Comparison of ENCODE assay signal across 1 cellular context in the genomic region with DNA sequence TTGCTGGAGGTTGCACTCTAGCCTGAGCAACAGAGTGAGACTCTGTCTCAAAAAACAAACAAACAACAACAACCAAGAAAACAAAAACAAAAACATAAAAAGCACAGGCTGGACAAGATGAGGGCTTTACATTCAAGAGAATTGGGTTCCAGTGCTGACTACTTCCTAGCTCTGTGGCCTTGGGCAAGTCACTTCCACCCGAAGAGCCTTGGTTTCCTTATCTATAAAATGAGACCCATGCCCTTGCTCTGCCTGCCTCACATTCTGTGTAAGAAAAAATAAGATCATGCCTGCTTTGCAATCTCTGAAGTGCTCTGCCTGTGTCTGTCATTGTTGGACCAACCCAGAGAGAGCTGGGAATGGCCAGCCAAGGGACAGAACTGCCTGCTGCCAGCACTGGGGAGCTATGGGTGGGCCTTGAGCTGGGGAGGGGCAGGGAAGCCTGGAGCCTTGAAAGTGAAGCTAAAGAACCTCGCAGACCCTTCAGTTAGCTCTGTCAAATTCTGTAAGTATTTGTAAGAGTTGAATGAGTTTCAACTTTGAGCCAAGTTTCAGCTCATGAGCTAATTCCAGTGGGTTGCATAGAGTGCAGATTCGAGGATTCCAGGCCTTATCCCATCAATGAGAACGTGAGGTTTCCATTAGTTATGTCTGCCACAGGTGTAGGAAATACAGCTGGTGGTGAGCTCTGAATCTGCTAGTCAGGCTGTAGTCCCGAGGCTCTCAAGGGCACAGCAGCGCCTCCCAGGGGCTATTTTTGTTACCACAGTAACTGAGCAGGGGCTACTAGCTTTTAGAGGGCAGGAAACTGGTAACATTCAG.
TF ChIP-seq lines count a peak whose summit lies in the region.

No MANE protein-coding gene starts in this region.

TF ChIP-seq in HepG2, 621 proteins besides CTCF, POLR2A, EP300 and RAD21 (continued from another document):
- TF ChIP-seq, protein P1, sequence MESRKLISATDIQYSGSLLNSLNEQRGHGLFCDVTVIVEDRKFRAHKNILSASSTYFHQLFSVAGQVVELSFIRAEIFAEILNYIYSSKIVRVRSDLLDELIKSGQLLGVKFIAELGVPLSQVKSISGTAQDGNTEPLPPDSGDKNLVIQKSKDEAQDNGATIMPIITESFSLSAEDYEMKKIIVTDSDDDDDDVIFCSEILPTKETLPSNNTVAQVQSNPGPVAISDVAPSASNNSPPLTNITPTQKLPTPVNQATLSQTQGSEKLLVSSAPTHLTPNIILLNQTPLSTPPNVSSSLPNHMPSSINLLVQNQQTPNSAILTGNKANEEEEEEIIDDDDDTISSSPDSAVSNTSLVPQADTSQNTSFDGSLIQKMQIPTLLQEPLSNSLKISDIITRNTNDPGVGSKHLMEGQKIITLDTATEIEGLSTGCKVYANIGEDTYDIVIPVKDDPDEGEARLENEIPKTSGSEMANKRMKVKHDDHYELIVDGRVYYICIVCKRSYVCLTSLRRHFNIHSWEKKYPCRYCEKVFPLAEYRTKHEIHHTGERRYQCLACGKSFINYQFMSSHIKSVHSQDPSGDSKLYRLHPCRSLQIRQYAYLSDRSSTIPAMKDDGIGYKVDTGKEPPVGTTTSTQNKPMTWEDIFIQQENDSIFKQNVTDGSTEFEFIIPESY (CRISPR knock-in tag; IDR thresholded peaks at IDR 0.05) = 0 out of 2 replicates have a peak, but pooled peaks have one; percentile 6
- TF ChIP-seq ZNF331 (CRISPR knock-in tag; IDR thresholded peaks at IDR 0.05) (peak; percentile 52; the same call in 1 of the 2 replicates), POGZ (CRISPR knock-in tag; IDR thresholded peaks at IDR 0.05) (no peak), ZBTB1 (CRISPR knock-in tag; IDR thresholded peaks at IDR 0.05; ENCODE audit: borderline replicate concordance) (no peak), KLF9 (CRISPR knock-in tag; IDR thresholded peaks at IDR 0.05; ENCODE audit: low read depth) (no peak), ZNF34 (CRISPR knock-in tag; IDR thresholded peaks at IDR 0.05; ENCODE audit: borderline replicate concordance) (no peak), SCMH1 (CRISPR knock-in tag; IDR thresholded peaks at IDR 0.05; ENCODE audit: borderline replicate concordance) (no peak), SIN3B (IDR thresholded peaks at IDR 0.05; ENCODE audit: low read length) (no peak), TGIF2 (CRISPR knock-in tag; IDR thresholded peaks at IDR 0.05) (peak; percentile 68; the same call in 1 of the 2 replicates), KDM1A (CRISPR knock-in tag; IDR thresholded peaks at IDR 0.05) (no peak), RFX3 (CRISPR knock-in tag; IDR thresholded peaks at IDR 0.05) (no peak; the same call in 1 of the 2 replicates), RXRA (CRISPR knock-in tag; IDR thresholded peaks at IDR 0.05) (0 out of 2 replicates have a peak, but pooled peaks have one; percentile 50), TBL1XR1 (IDR thresholded peaks at IDR 0.05; ENCODE audit: borderline replicate concordance, low read length, partially characterized antibody) (peak; percentile 20), ZNF296 (CRISPR knock-in tag; conservative IDR thresholded peaks at IDR 0.05) (no peak), NFE2L2 (IDR thresholded peaks at IDR 0.05; ENCODE audit: low read length) (peak; percentile 12; the same call in 1 of the 2 replicates), ZFP41 (CRISPR knock-in tag; IDR thresholded peaks at IDR 0.05; ENCODE audit: borderline replicate concordance) (no peak), NONO (IDR thresholded peaks at IDR 0.05) (no peak), NONO (CRISPR knock-in tag; conservative IDR thresholded peaks at IDR 0.05) (peak; percentile 49; the same call in 1 of the 2 replicates), TP53 (CRISPR knock-in tag; conservative IDR thresholded peaks at IDR 0.05) (0 out of 2 replicates have a peak, but pooled peaks have one; percentile 21), NCOA2 (CRISPR knock-in tag; IDR thresholded peaks at IDR 0.05) (0 out of 2 replicates have a peak, but pooled peaks have one; percentile 17), ZMYM3 (CRISPR knock-in tag; IDR thresholded peaks at IDR 0.05) (peak; percentile 63; the same call in 1 of the 2 replicates), MTA1 (CRISPR knock-in tag; IDR thresholded peaks at IDR 0.05; ENCODE audit: borderline replicate concordance) (no peak), KMT2B (CRISPR knock-in tag; IDR thresholded peaks at IDR 0.05) (peak; percentile 58; the same call in 1 of the 2 replicates), KDM3A (CRISPR knock-in tag; IDR thresholded peaks at IDR 0.05; ENCODE audit: low read depth) (0 out of 2 replicates have a peak, but pooled peaks have one; percentile 28)
- TF ChIP-seq, protein P2, sequence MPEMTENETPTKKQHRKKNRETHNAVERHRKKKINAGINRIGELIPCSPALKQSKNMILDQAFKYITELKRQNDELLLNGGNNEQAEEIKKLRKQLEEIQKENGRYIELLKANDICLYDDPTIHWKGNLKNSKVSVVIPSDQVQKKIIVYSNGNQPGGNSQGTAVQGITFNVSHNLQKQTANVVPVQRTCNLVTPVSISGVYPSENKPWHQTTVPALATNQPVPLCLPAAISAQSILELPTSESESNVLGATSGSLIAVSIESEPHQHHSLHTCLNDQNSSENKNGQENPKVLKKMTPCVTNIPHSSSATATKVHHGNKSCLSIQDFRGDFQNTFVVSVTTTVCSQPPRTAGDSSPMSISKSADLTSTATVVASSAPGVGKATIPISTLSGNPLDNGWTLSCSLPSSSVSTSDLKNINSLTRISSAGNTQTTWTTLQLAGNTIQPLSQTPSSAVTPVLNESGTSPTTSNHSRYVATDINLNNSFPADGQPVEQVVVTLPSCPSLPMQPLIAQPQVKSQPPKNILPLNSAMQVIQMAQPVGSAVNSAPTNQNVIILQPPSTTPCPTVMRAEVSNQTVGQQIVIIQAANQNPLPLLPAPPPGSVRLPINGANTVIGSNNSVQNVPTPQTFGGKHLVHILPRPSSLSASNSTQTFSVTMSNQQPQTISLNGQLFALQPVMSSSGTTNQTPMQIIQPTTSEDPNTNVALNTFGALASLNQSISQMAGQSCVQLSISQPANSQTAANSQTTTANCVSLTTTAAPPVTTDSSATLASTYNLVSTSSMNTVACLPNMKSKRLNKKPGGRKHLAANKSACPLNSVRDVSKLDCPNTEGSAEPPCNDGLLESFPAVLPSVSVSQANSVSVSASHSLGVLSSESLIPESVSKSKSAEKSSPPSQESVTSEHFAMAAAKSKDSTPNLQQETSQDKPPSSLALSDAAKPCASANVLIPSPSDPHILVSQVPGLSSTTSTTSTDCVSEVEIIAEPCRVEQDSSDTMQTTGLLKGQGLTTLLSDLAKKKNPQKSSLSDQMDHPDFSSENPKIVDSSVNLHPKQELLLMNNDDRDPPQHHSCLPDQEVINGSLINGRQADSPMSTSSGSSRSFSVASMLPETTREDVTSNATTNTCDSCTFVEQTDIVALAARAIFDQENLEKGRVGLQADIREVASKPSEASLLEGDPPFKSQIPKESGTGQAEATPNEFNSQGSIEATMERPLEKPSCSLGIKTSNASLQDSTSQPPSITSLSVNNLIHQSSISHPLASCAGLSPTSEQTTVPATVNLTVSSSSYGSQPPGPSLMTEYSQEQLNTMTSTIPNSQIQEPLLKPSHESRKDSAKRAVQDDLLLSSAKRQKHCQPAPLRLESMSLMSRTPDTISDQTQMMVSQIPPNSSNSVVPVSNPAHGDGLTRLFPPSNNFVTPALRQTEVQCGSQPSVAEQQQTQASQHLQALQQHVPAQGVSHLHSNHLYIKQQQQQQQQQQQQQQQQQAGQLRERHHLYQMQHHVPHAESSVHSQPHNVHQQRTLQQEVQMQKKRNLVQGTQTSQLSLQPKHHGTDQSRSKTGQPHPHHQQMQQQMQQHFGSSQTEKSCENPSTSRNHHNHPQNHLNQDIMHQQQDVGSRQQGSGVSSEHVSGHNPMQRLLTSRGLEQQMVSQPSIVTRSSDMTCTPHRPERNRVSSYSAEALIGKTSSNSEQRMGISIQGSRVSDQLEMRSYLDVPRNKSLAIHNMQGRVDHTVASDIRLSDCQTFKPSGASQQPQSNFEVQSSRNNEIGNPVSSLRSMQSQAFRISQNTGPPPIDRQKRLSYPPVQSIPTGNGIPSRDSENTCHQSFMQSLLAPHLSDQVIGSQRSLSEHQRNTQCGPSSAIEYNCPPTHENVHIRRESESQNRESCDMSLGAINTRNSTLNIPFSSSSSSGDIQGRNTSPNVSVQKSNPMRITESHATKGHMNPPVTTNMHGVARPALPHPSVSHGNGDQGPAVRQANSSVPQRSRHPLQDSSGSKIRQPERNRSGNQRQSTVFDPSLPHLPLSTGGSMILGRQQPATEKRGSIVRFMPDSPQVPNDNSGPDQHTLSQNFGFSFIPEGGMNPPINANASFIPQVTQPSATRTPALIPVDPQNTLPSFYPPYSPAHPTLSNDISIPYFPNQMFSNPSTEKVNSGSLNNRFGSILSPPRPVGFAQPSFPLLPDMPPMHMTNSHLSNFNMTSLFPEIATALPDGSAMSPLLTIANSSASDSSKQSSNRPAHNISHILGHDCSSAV (CRISPR knock-in tag; IDR thresholded peaks at IDR 0.05; ENCODE audit: borderline replicate concordance) = no peak
- TF ChIP-seq, protein P3, sequence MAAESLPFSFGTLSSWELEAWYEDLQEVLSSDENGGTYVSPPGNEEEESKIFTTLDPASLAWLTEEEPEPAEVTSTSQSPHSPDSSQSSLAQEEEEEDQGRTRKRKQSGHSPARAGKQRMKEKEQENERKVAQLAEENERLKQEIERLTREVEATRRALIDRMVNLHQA (CRISPR knock-in tag; IDR thresholded peaks at IDR 0.05) = no peak
- TF ChIP-seq, protein P4, sequence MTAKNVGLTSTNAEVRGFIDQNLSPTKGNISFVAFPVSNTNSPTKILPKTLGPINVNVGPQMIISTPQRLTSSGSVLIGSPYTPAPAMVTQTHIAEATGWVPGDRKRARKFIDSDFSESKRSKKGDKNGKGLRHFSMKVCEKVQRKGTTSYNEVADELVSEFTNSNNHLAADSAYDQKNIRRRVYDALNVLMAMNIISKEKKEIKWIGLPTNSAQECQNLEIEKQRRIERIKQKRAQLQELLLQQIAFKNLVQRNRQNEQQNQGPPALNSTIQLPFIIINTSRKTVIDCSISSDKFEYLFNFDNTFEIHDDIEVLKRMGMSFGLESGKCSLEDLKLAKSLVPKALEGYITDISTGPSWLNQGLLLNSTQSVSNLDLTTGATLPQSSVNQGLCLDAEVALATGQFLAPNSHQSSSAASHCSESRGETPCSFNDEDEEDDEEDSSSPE (CRISPR knock-in tag; IDR thresholded peaks at IDR 0.05) = no peak
- TF ChIP-seq, protein P5, sequence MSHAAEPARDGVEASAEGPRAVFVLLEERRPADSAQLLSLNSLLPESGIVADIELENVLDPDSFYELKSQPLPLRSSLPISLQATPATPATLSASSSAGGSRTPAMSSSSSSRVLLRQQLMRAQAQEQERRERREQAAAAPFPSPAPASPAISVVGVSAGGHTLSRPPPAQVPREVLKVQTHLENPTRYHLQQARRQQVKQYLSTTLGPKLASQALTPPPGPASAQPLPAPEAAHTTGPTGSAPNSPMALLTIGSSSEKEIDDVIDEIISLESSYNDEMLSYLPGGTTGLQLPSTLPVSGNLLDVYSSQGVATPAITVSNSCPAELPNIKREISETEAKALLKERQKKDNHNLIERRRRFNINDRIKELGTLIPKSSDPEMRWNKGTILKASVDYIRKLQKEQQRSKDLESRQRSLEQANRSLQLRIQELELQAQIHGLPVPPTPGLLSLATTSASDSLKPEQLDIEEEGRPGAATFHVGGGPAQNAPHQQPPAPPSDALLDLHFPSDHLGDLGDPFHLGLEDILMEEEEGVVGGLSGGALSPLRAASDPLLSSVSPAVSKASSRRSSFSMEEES (CRISPR knock-in tag; IDR thresholded peaks at IDR 0.05) = peak; percentile 62
- TF ChIP-seq, protein P6, sequence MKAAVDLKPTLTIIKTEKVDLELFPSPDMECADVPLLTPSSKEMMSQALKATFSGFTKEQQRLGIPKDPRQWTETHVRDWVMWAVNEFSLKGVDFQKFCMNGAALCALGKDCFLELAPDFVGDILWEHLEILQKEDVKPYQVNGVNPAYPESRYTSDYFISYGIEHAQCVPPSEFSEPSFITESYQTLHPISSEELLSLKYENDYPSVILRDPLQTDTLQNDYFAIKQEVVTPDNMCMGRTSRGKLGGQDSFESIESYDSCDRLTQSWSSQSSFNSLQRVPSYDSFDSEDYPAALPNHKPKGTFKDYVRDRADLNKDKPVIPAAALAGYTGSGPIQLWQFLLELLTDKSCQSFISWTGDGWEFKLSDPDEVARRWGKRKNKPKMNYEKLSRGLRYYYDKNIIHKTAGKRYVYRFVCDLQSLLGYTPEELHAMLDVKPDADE (CRISPR knock-in tag; IDR thresholded peaks at IDR 0.05) = no peak
